14 cellular contexts compared by ENCODE assay signal in the genomic region with DNA sequence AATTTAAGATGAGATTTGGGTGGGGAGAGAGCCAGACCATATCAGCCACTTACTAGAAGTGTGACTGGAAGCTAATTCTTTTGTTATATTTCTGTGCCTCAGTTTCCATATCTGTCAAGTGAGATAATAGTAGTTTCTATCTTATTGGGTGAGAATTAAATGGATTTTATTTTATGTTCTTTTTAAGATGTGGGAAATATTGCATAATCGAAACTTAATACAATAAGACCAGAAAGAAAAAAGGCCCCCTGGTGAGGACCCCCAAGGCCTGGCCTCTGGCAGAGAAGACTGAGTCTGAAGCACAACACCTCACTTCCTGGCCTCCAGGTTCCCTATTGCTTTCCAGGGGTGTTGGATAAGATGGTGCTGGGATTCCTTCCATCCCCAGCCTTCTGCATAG. TPM values are rescaled to one million over a fixed set of nuclear protein-coding genes. Genes with fewer than 3 reads are reported as not detected.
A peak's percentile ranks its signal among the peaks of the same experiment; 100 is the strongest.
DNase-seq lines count a peak whose midpoint lies in the region; ATAC-seq and TF ChIP-seq lines count a peak whose summit lies in the region.
"Had no signal": no experiment of that assay in that cellular context is flagged by ENCODE, and none has a peak within 500 bp of the region (broad histone marks: within the 10 kb centered on the region; RNA-seq: fewer than 3 reads in every experiment).

No MANE protein-coding gene starts in this region.

- H3K79me2 ChIP-seq in OCI-LY7 (ENCODE audit: insufficient read depth, low read depth, low read length) = peaks cover 100% of the 10 kb centered on the region

- TF ChIP-seq CTCF in OCI-LY7 (conservative IDR thresholded peaks at IDR 0.05; ENCODE audit: low read length) = no peak

- H4K20me1 ChIP-seq in OCI-LY7 (ENCODE audit: insufficient read depth, low read length) = peaks cover 52% of the 10 kb centered on the region
- H4K20me1 ChIP-seq: BLaER1 had no signal

- no peak for DNase-seq in activated naive CD8-positive, alpha-beta T cell treated with anti-CD3 and anti-CD28 coated beads, Interleukin-2, amount 50 U/mL, for 24 hours
- DNase-seq in activated naive CD8-positive, alpha-beta T cell treated with anti-CD3 and anti-CD28 coated beads for 36 hours = no peak
- DNase-seq in OCI-LY7 (ENCODE audit: low spot score) = no peak
- no peak for DNase-seq in memory B cell (ENCODE audit: low spot score in 2 of 2)
- DNase-seq in stimulated activated effector memory CD8-positive, alpha-beta T cell treated with anti-CD3 and anti-CD28 coated beads, Interleukin-12 subunit alpha, Interleukin-12 subunit beta, amount 100 ng/mL, for 72 hours (ENCODE audit: low spot score in 2 of 2) = no peak
- no peak for DNase-seq in H4 (ENCODE audit: low spot score)
- no peak for DNase-seq in NCI-H2081 treated with DMSO at 0.1 percent for 48 hours (lab: John Stamatoyannopoulos, UW)
- DNase-seq: Caco-2; CD8-positive, alpha-beta memory T cell; DND-41; GM23248; H7 had no signal

- no peak overlapping the region for H2AFZ ChIP-seq in OCI-LY7 (ENCODE audit: low read length)
- H2AFZ ChIP-seq: GM23248 had no signal

- peak overlapping the region; percentile 53 for H3K27ac ChIP-seq in OCI-LY7 (ENCODE audit: low read depth, low read length, poor library complexity, severe bottlenecking)
- H3K27ac ChIP-seq: 22Rv1, BLaER1, GM23248 had no signal

- H3K36me3 Mint-ChIP-seq in activated naive CD8-positive, alpha-beta T cell treated with anti-CD3 and anti-CD28 coated beads, Interleukin-2, amount 50 U/mL, for 24 hours (ENCODE audit: low read depth) = no peaks in the 10 kb centered on the region
- H3K36me3 Mint-ChIP-seq in activated naive CD8-positive, alpha-beta T cell treated with anti-CD3 and anti-CD28 coated beads for 36 hours = no peaks in the 10 kb centered on the region
- peaks cover 51% of the 10 kb centered on the region for H3K36me3 Mint-ChIP-seq in memory B cell
- H3K36me3 Mint-ChIP-seq in stimulated activated effector memory CD8-positive, alpha-beta T cell treated with anti-CD3 and anti-CD28 coated beads, Interleukin-12 subunit alpha, Interleukin-12 subunit beta, amount 100 ng/mL, for 72 hours = no peaks in the 10 kb centered on the region

- H3K4me2 ChIP-seq in OCI-LY7 (ENCODE audit: low read length) = peak overlapping the region; percentile 47
- H3K4me2 ChIP-seq: BLaER1 had no signal

- H3K9me3 ChIP-seq in OCI-LY7 (ENCODE audit: low read length) = no peaks in the 10 kb centered on the region
- H3K9me3 ChIP-seq: BLaER1, Caco-2 had no signal

- ATAC-seq in activated naive CD8-positive, alpha-beta T cell treated with anti-CD3 and anti-CD28 coated beads, Interleukin-2, amount 50 U/mL, for 24 hours = no peak
- ATAC-seq in memory B cell (ENCODE audit: low read depth) = no peak
- ATAC-seq in stimulated activated effector memory CD8-positive, alpha-beta T cell treated with anti-CD3 and anti-CD28 coated beads, Interleukin-12 subunit alpha, Interleukin-12 subunit beta, amount 100 ng/mL, for 72 hours = no peak

- no TSS peak for BruUV-seq in OCI-LY7 (replicated peaks; lab: Mats Ljungman, UMichigan)

- peak overlapping the region; percentile 3 for H3K4me3 ChIP-seq in OCI-LY7 (ENCODE audit: low read depth, low read length, poor library complexity, severe bottlenecking)
- H3K4me3 ChIP-seq: BLaER1, GM23248 had no signal

- H3K4me3 Mint-ChIP-seq in activated naive CD8-positive, alpha-beta T cell treated with anti-CD3 and anti-CD28 coated beads, Interleukin-2, amount 50 U/mL, for 24 hours = no peak overlapping the region
- H3K4me3 Mint-ChIP-seq in activated naive CD8-positive, alpha-beta T cell treated with anti-CD3 and anti-CD28 coated beads for 36 hours = no peak overlapping the region
- H3K4me3 Mint-ChIP-seq in memory B cell = peak overlapping the region; percentile 27
- H3K4me3 Mint-ChIP-seq in stimulated activated effector memory CD8-positive, alpha-beta T cell treated with anti-CD3 and anti-CD28 coated beads, Interleukin-12 subunit alpha, Interleukin-12 subunit beta, amount 100 ng/mL, for 72 hours = no peak overlapping the region
- H3K4me3 Mint-ChIP-seq: CD8-positive, alpha-beta memory T cell had no signal

- H3K36me3 ChIP-seq in OCI-LY7 (ENCODE audit: insufficient read depth, low read length) = peaks cover 99% of the 10 kb centered on the region

- intact Hi-C loops in OCI-LY7 (cut with micrococcal nuclease; ENCODE audit: unreplicated experiment) = no loop called here

- H3K27ac Mint-ChIP-seq in activated naive CD8-positive, alpha-beta T cell treated with anti-CD3 and anti-CD28 coated beads, Interleukin-2, amount 50 U/mL, for 24 hours = peak overlapping the region; percentile 19
- H3K27ac Mint-ChIP-seq in activated naive CD8-positive, alpha-beta T cell treated with anti-CD3 and anti-CD28 coated beads for 36 hours = no peak overlapping the region
- peak overlapping the region; percentile 97 for H3K27ac Mint-ChIP-seq in memory B cell
- H3K27ac Mint-ChIP-seq in stimulated activated effector memory CD8-positive, alpha-beta T cell treated with anti-CD3 and anti-CD28 coated beads, Interleukin-12 subunit alpha, Interleukin-12 subunit beta, amount 100 ng/mL, for 72 hours = no peak overlapping the region

- H3K9me2 ChIP-seq in OCI-LY7 (ENCODE audit: insufficient read depth, low read length) = no peaks in the 10 kb centered on the region

- no peaks in the 10 kb centered on the region for H3K27me3 Mint-ChIP-seq in activated naive CD8-positive, alpha-beta T cell treated with anti-CD3 and anti-CD28 coated beads, Interleukin-2, amount 50 U/mL, for 24 hours
- no peaks in the 10 kb centered on the region for H3K27me3 Mint-ChIP-seq in activated naive CD8-positive, alpha-beta T cell treated with anti-CD3 and anti-CD28 coated beads for 36 hours
- no peaks in the 10 kb centered on the region for H3K27me3 Mint-ChIP-seq in memory B cell
- H3K27me3 Mint-ChIP-seq: CD8-positive, alpha-beta memory T cell had no signal

- CTCF ChIA-PET in OCI-LY7 (lab: Charles Lee; ENCODE audit: unreplicated experiment) = no interaction called here

- H3K4me1 Mint-ChIP-seq in activated naive CD8-positive, alpha-beta T cell treated with anti-CD3 and anti-CD28 coated beads, Interleukin-2, amount 50 U/mL, for 24 hours = peaks cover 23% of the 10 kb centered on the region
- H3K4me1 Mint-ChIP-seq in activated naive CD8-positive, alpha-beta T cell treated with anti-CD3 and anti-CD28 coated beads for 36 hours = peaks cover 15% of the 10 kb centered on the region
- H3K4me1 Mint-ChIP-seq in memory B cell = peaks cover 77% of the 10 kb centered on the region
- H3K4me1 Mint-ChIP-seq in stimulated activated effector memory CD8-positive, alpha-beta T cell treated with anti-CD3 and anti-CD28 coated beads, Interleukin-12 subunit alpha, Interleukin-12 subunit beta, amount 100 ng/mL, for 72 hours = peaks cover 33% of the 10 kb centered on the region

- no peaks in the 10 kb centered on the region for H3K9me3 Mint-ChIP-seq in activated naive CD8-positive, alpha-beta T cell treated with anti-CD3 and anti-CD28 coated beads, Interleukin-2, amount 50 U/mL, for 24 hours
- H3K9me3 Mint-ChIP-seq in activated naive CD8-positive, alpha-beta T cell treated with anti-CD3 and anti-CD28 coated beads for 36 hours = no peaks in the 10 kb centered on the region
- no peaks in the 10 kb centered on the region for H3K9me3 Mint-ChIP-seq in memory B cell
- H3K9me3 Mint-ChIP-seq in stimulated activated effector memory CD8-positive, alpha-beta T cell treated with anti-CD3 and anti-CD28 coated beads, Interleukin-12 subunit alpha, Interleukin-12 subunit beta, amount 100 ng/mL, for 72 hours = no peaks in the 10 kb centered on the region
- H3K9me3 Mint-ChIP-seq: CD8-positive, alpha-beta memory T cell had no signal

- POLR2A ChIA-PET in OCI-LY7 (lab: Charles Lee) = interaction anchor here (0.6 to 1.9 kb wide), 7 partner anchors 8 to 41 kb away, joined by 3 to 8 read pairs (median 4); no protein-coding TSS in a partner anchor

- peaks cover 100% of the 10 kb centered on the region for H3K4me1 ChIP-seq in OCI-LY7 (ENCODE audit: insufficient read depth, low read length, poor library complexity, severe bottlenecking)
- H3K4me1 ChIP-seq: Caco-2 had no signal

RNA-seq across cellular contexts. Expression of gene PLCG2, which starts 13.7 kb away (rescaled TPM):
- total RNA-seq in activated naive CD8-positive, alpha-beta T cell treated with anti-CD3 and anti-CD28 coated beads for 36 hours = 1 to 10 TPM; 7.7 to 8.1 TPM
- total RNA-seq in OCI-LY7 (2014; rRNA removed; shearing (Covaris generic)) = 196 and 198 TPM in 2 replicates
- total RNA-seq in OCI-LY7 (2022) = 464 and 485 TPM in 2 replicates
- total RNA-seq in H4 (2014; rRNA removed; shearing (Covaris generic)) = 2.2 and 3.2 TPM in 2 replicates
- total RNA-seq: GM23248 had no signal

Comparison
In these comparisons a context has a peak if more than half of its experiments do, and no peak if none do; other contexts are left out.
1. H3K27ac Mint-ChIP-seq: peak in activated naive CD8-positive, alpha-beta T cell treated with anti-CD3 and anti-CD28 coated beads, Interleukin-2, amount 50 U/mL, for 24 hours (single experiment) and memory B cell (single experiment); none in activated naive CD8-positive, alpha-beta T cell treated with anti-CD3 and anti-CD28 coated beads for 36 hours (single experiment) and stimulated activated effector memory CD8-positive, alpha-beta T cell treated with anti-CD3 and anti-CD28 coated beads, Interleukin-12 subunit alpha, Interleukin-12 subunit beta, amount 100 ng/mL, for 72 hours (single experiment).
2. RNA of gene PLCG2, which starts 13.7 kb away (total RNA-seq): 196 to 485 TPM in OCI-LY7; 7.7 to 8.1 TPM in activated naive CD8-positive, alpha-beta T cell treated with anti-CD3 and anti-CD28 coated beads for 36 hours and 2.2 to 3.2 TPM in H4; every median in the first group is over 10 times any median in the second.